Comparison of ENCODE assay signal across 8 cellular contexts in the genomic region with DNA sequence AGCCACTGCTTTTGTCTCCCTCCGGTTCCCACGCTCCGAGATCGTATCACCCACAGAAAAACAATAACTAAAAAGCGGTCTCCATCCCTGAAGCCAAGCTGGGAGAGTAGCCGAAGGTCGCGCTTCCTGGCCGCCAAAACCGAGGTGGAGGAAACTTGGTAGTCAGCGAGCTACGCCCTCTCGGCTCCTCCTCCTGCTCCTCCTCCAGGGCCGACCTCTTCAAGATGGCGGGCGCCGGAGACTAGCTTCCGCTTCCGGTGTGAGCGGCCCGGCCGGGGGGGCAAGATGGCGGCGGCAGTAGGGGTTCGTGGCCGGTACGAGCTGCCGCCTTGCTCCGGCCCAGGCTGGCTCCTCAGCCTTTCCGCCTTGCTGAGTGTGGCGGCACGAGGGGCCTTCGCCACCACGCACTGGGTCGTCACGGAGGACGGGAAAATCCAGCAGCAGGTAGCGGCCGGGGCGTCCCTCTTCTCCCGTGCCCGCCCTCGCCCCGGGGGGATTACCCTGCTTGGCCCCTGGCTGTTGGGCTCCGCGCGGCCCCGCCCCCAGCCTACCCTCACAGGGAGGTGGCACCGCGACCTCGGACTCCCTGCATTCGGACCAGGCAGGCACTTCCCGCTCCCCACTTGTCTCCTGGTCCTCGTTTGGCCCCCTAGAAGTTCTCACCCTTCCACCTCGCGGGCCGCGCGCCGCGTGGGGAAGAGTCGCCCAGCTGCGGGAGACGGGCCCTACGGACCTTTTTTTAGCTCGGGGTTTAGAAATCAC. TPM values are rescaled to one million over a fixed set of nuclear protein-coding genes. Genes with fewer than 3 reads are reported as not detected.
A peak's percentile ranks its signal among the peaks of the same experiment; 100 is the strongest.
DNase-seq lines count a peak whose midpoint lies in the region; TF ChIP-seq lines count a peak whose summit lies in the region.

A gene with protein sequence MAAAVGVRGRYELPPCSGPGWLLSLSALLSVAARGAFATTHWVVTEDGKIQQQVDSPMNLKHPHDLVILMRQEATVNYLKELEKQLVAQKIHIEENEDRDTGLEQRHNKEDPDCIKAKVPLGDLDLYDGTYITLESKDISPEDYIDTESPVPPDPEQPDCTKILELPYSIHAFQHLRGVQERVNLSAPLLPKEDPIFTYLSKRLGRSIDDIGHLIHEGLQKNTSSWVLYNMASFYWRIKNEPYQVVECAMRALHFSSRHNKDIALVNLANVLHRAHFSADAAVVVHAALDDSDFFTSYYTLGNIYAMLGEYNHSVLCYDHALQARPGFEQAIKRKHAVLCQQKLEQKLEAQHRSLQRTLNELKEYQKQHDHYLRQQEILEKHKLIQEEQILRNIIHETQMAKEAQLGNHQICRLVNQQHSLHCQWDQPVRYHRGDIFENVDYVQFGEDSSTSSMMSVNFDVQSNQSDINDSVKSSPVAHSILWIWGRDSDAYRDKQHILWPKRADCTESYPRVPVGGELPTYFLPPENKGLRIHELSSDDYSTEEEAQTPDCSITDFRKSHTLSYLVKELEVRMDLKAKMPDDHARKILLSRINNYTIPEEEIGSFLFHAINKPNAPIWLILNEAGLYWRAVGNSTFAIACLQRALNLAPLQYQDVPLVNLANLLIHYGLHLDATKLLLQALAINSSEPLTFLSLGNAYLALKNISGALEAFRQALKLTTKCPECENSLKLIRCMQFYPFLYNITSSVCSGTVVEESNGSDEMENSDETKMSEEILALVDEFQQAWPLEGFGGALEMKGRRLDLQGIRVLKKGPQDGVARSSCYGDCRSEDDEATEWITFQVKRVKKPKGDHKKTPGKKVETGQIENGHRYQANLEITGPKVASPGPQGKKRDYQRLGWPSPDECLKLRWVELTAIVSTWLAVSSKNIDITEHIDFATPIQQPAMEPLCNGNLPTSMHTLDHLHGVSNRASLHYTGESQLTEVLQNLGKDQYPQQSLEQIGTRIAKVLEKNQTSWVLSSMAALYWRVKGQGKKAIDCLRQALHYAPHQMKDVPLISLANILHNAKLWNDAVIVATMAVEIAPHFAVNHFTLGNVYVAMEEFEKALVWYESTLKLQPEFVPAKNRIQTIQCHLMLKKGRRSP (plus strand): TSS at position 251 of the 762 bp plus-strand sequence. CDS start 35 bp downstream, at position 286.

- H2AFZ ChIP-seq in H9 (ENCODE audit: low read length): no peak within 1 kb of the TSS
- H2AFZ ChIP-seq in neural cell (ENCODE audit: low read depth, low read length): peak within 1 kb of the TSS; percentile 88

- TF ChIP-seq RAD21 in neural cell (conservative IDR thresholded peaks at IDR 0.05): no peak

- no CpG with 5 or more reads among the region's 66 CpGs for WGBS in H9 (ENCODE audit: extremely low coverage, insufficient read length, low lambda C conversion rate)
- WGBS in stomach, 5 donors: 0 to 1% (median 0%) methylated on average over 46 to 66 of the region's 66 CpGs

- no peak for TF ChIP-seq CTCF in H9 (conservative IDR thresholded peaks at IDR 0.05)
- TF ChIP-seq CTCF in fibroblast of villous mesenchyme (IDR thresholded peaks at IDR 0.05; ENCODE audit: insufficient read depth, low read depth, low read length): no peak
- no peak for TF ChIP-seq CTCF in neural cell (IDR thresholded peaks at IDR 0.05; ENCODE audit: poor library complexity, severe bottlenecking)
- no peak for TF ChIP-seq CTCF in stomach (IDR thresholded peaks at IDR 0.05)

- no peaks in the 10 kb centered on the region for H3K9me3 ChIP-seq in H9 (ENCODE audit: control insufficient read depth, low read depth, low read length)
- no peaks in the 10 kb centered on the region; the same call in 1 of the 2 replicates for H3K9me3 ChIP-seq in MG63
- H3K9me3 ChIP-seq in neural cell (ENCODE audit: low read length): no peaks in the 10 kb centered on the region
- no peaks in the 10 kb centered on the region for H3K9me3 ChIP-seq in stomach

- no peaks in the 10 kb centered on the region for H3K9me2 ChIP-seq in neural cell (ENCODE audit: insufficient read depth, low read length)

- peak within 1 kb of the TSS; percentile 98 for H3K18ac ChIP-seq in H9 (ENCODE audit: insufficient read length, low read depth, low read length)

- peaks cover 4% of the 10 kb centered on the region for H3K4me1 ChIP-seq in H9 (ENCODE audit: insufficient read depth, low read length)
- peaks cover 12 to 47% (median 33%) of the 10 kb centered on the region in 4 donors for H3K4me1 ChIP-seq in stomach

- H3K79me2 ChIP-seq in H9 (ENCODE audit: insufficient read depth, low read length) (peaks cover 29% of the 10 kb centered on the region; the same call in 1 of the 2 replicates), neural cell (replicated peaks; ENCODE audit: insufficient read depth, low read length) (peaks cover 48% of the 10 kb centered on the region)

- no peak within 1 kb of the TSS for H2BK12ac ChIP-seq in H9 (ENCODE audit: insufficient read length, low read depth, low read length)

- peak within 1 kb of the TSS; percentile 88 for H3K4me2 ChIP-seq in H9 (ENCODE audit: insufficient read depth, insufficient read length, low read length)
- H3K4me2 ChIP-seq in neural cell (ENCODE audit: low read length): peak within 1 kb of the TSS; percentile 94

- no peak within 1 kb of the TSS for H3K23ac ChIP-seq in H9 (ENCODE audit: insufficient read length, low read depth, low read length)

- H3K9ac ChIP-seq in H9 (ENCODE audit: extremely low read depth, insufficient read length, low read length): peak within 1 kb of the TSS; percentile 96
- peak within 1 kb of the TSS; percentile 94 for H3K9ac ChIP-seq in neural cell (ENCODE audit: low read length)

- H3K27ac ChIP-seq in H9 (ENCODE audit: insufficient read length, low read depth, low read length) (peak within 1 kb of the TSS; percentile 4), neural cell (ENCODE audit: low read length) (peak within 1 kb of the TSS; percentile 89), stomach (peak within 1 kb of the TSS; percentile 84 to 97 (median 92))

- H4K20me1 ChIP-seq in H9 (ENCODE audit: control insufficient read depth, insufficient read depth, insufficient read length) (no peaks in the 10 kb centered on the region), neural cell (ENCODE audit: insufficient read depth) (no peaks in the 10 kb centered on the region)

- no peaks in the 10 kb centered on the region for H3K79me1 ChIP-seq in H9 (ENCODE audit: insufficient read depth, low read depth, low read length, poor library complexity, severe bottlenecking)

- peaks cover 0 to 8% (median 2%) of the 10 kb centered on the region in 3 experiments; a peak in 6 of 7 replicates for H3K36me3 Mint-ChIP-seq in H9 (ENCODE audit: insufficient read depth in 1 of 3, low read depth in 3 of 3)

- H3K4me3 ChIP-seq in MG63 (peak within 1 kb of the TSS; percentile 92), fibroblast of villous mesenchyme (ENCODE audit: low read depth, low read length) (peak within 1 kb of the TSS; percentile 98), neural cell (ENCODE audit: low read length) (peak within 1 kb of the TSS; percentile 91), stomach (peak within 1 kb of the TSS; percentile 92 to 98 (median 96))

- H4K5ac ChIP-seq in H9 (ENCODE audit: insufficient read length, low read depth, low read length): peak within 1 kb of the TSS; percentile 34

- TF ChIP-seq POLR2A in stomach (IDR thresholded peaks at IDR 0.05): peak in 1 of 4 donors; percentile 56

- no peak within 1 kb of the TSS for H2BK120ac ChIP-seq in H9 (ENCODE audit: low read depth, low read length, poor library complexity, severe bottlenecking)

- no peaks in the 10 kb centered on the region for H3K9me3 Mint-ChIP-seq in H9

- H3K36me3 ChIP-seq in MG63: peaks cover 20% of the 10 kb centered on the region
- no peaks in the 10 kb centered on the region for H3K36me3 ChIP-seq in neural cell (ENCODE audit: insufficient read depth, low read length)
- peaks cover 0 to 9% (median 0%) of the 10 kb centered on the region in 4 donors for H3K36me3 ChIP-seq in stomach

- peak within 1 kb of the TSS; percentile 20 for H2BK5ac ChIP-seq in H9 (ENCODE audit: insufficient read length, low read length)

- peaks cover 25 to 26% of the 10 kb centered on the region in 2 experiments for H3K4me1 Mint-ChIP-seq in H9

- intact Hi-C loops in stomach (cut with DNase I; ENCODE audit: low total_unique reads): no loop called here

- H2AK5ac ChIP-seq in H9 (ENCODE audit: insufficient read length, low read length): no peak within 1 kb of the TSS

- DNase-seq in ELR (ENCODE audit: low read depth) (peak; percentile 95), H9 (peak; percentile 95), MG63 (peak; percentile 96), SIG-M5 (lab: John Stamatoyannopoulos, UW) (peak; percentile 54), activated gamma-delta T cell (lab: John Stamatoyannopoulos, UW) (peak; percentile 81), fibroblast of villous mesenchyme (ENCODE audit: low read depth) (peak; percentile 91), stomach (peak; percentile 96)

- H3K27me3 Mint-ChIP-seq in H9 (ENCODE audit: low read depth): peaks cover 4% of the 10 kb centered on the region

- no peak within 1 kb of the TSS for H3T11ph ChIP-seq in H9 (ENCODE audit: low read length)

- H3K4ac ChIP-seq in H9 (ENCODE audit: low read depth, low read length): no peak within 1 kb of the TSS

- H3K14ac ChIP-seq in H9 (ENCODE audit: insufficient read depth, low read length): peak within 1 kb of the TSS; percentile 99

- H2BK15ac ChIP-seq in H9 (ENCODE audit: low read depth, low read length): no peak within 1 kb of the TSS

- H3K56ac ChIP-seq in H9 (ENCODE audit: insufficient read length, low read depth, low read length): no peak within 1 kb of the TSS

- peak; percentile 22 for TF ChIP-seq EP300 in neural cell (conservative IDR thresholded peaks at IDR 0.05; ENCODE audit: poor library complexity, severe bottlenecking)
- TF ChIP-seq EP300 in stomach (IDR thresholded peaks at IDR 0.05): no peak

- H3K27ac Mint-ChIP-seq in H9: peak within 1 kb of the TSS; percentile 97 to 98 (median 97)

- H3F3A ChIP-seq in neural cell (ENCODE audit: insufficient read depth, low read length, poor library complexity, severe bottlenecking): no peaks in the 10 kb centered on the region

- no peak within 1 kb of the TSS for H4K8ac ChIP-seq in H9 (replicated peaks; ENCODE audit: insufficient read length, low read depth, low read length)

- no peak within 1 kb of the TSS for H4K91ac ChIP-seq in H9 (ENCODE audit: insufficient read length, low read depth, low read length)

- H2BK20ac ChIP-seq in H9 (ENCODE audit: low read depth, low read length, poor library complexity, severe bottlenecking): no peak within 1 kb of the TSS

- H3K4me3 Mint-ChIP-seq in H9: peak within 1 kb of the TSS; percentile 93 to 98

- H3K27me3 ChIP-seq in H9 (ENCODE audit: insufficient read depth, low read length) (no peaks in the 10 kb centered on the region), MG63 (no peaks in the 10 kb centered on the region), neural cell (ENCODE audit: insufficient read depth, low read depth, low read length) (no peaks in the 10 kb centered on the region), stomach (no peaks in the 10 kb centered on the region)

- peaks cover 4% of the 10 kb centered on the region for H3K23me2 ChIP-seq in H9 (ENCODE audit: insufficient read length, low read depth, low read length, poor library complexity, severe bottlenecking)

RNA-seq across cellular contexts. Expression of the gene that starts here (rescaled TPM):
- 65.6 and 68.5 TPM in 2 replicates for total RNA-seq in H9 (2021)
- 53.7 and 66.2 TPM in 2 replicates for total RNA-seq in MG63 (2014; rRNA removed; shearing (Covaris generic); ENCODE audit: low replicate concordance)
- total RNA-seq in fibroblast of villous mesenchyme: 69.3 and 107 TPM in 2 replicates
- polyA plus RNA-seq in neural cell: 122 and 133 TPM in 2 replicates
- polyA minus RNA-seq in neural cell: 205 and 225 TPM in 2 replicates
- total RNA-seq in stomach: 100 to 1,000 TPM in 3 of 5 donors, 10 to 100 TPM in 2; 30.1 to 228 (median 112) TPM
- 10 to 100 TPM in 2 of 3 donors, 1 to 10 TPM in 1; 9.0 to 49.0 (median 23.1) TPM for polyA plus RNA-seq in stomach

Comparison
In these comparisons a context has a peak if more than half of its experiments do, and no peak if none do; other contexts are left out.
1. Peak in every context shown above with its lines: DNase-seq, H3K4me3 ChIP-seq and H3K27ac ChIP-seq.
2. H3K27ac ChIP-seq: peak in every context shown above with its lines; median percentile 92 in stomach; 89 in neural cell; 4 in H9.